8 cellular contexts compared by ENCODE assay signal in the genomic region with DNA sequence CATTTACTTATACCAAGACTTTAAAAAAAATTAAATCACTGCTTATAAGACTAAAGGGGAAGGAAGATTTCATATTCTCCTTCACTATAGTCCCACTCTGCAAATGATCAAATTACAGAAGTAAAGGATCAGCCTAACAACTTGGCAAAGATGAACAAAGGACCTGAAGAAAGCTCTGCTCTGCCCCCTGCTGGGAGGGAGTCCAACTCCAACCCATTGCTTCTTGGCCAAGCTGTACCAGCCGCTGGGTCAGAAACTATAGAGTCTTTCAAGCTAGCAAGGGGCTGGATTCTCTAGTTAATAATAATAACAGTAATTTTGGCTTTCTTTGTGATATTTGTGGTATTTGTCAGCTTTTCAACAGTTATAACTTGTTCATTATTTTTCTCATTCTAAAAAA.
DNase-seq lines count a peak whose midpoint lies in the region; ATAC-seq and TF ChIP-seq lines count a peak whose summit lies in the region.

No MANE protein-coding gene starts in this region.

- H3K27me3 ChIP-seq in HL-60 (ENCODE audit: insufficient read depth, poor library complexity, severe bottlenecking), result no peaks in the 10 kb centered on the region

- H3K27ac ChIP-seq in HL-60 (replicated peaks), result no peak overlapping the region

- in situ Hi-C loops in ACHN (cut with HindIII; ENCODE audit: low pct_ligation_motif_present, low pct_unique_long_range_greater_than_20kb, low sequenced_read_pairs), result no loop called here

- no peak overlapping the region for H3K4me3 ChIP-seq in HL-60 (replicated peaks; ENCODE audit: insufficient read depth, low read length)

- DNase-seq in ACHN (peak; percentile 57), HL-60 (ENCODE audit: low read depth in 1 of 2, low spot score in 1 of 2) (peak in 1 of 2 experiments; percentile 35), UCSD-AML1 (lab: John Stamatoyannopoulos, UW; ENCODE audit: unreplicated experiment) (peak; percentile 26), iPS-NIHi11 (ENCODE audit: low spot score) (peak; percentile 46), NCI-H2081 (lab: John Stamatoyannopoulos, UW) (no peak), DMS79 (lab: John Stamatoyannopoulos, UW) (no peak)

- ATAC-seq in GM21526 (IDR thresholded peaks at IDR 0.05; ENCODE audit: low FRiP score, unreplicated experiment), result no peak

- TF ChIP-seq CTCF in GM12874 (IDR thresholded peaks at IDR 0.05; ENCODE audit: insufficient read depth, low read depth, low read length) (peak; percentile 74), HL-60 (IDR thresholded peaks at IDR 0.05; ENCODE audit: insufficient read depth, low read length) (peak; percentile 25)

Comparison
In these comparisons a context has a peak if more than half of its experiments do, and no peak if none do; other contexts are left out.
1. DNase-seq: peak in ACHN (single experiment), UCSD-AML1 (single experiment) and iPS-NIHi11 (single experiment); none in NCI-H2081 (0 of 2) and DMS79 (single experiment).